6 cellular contexts compared by ENCODE assay signal in genomic region chr14:31259040-31259435, GRCh38. TPM values are rescaled to one million over a fixed set of nuclear protein-coding genes. Genes with fewer than 3 reads are reported as not detected.
DNase-seq lines count a peak whose midpoint lies in the region; ATAC-seq, FAIRE-seq and TF ChIP-seq lines count a peak whose summit lies in the region.
"Not testable (repeated sequence)": the region's sequence is repeated elsewhere in the genome, so short reads cannot be mapped to it uniquely, and the experiment has no call there.

No MANE protein-coding gene starts in this region.

- H3K4me1 ChIP-seq in HepG2 (ENCODE audit: insufficient read depth, low read length), result peaks cover 97% of the 10 kb centered on the region
- H3K4me1 ChIP-seq in liver (ENCODE audit: control insufficient read depth in 4 of 4, insufficient read depth in 4 of 4, low read length in 3 of 4), result peaks cover 11 to 46% (median 35%) of the 10 kb centered on the region in 4 donors
- peaks cover 2 to 54% (median 27%) of the 10 kb centered on the region in 4 donors for H3K4me1 ChIP-seq in right lobe of liver
- H3K4me1 ChIP-seq in thyroid gland, result peaks cover 43 to 48% of the 10 kb centered on the region in 2 donors

- peak overlapping the region; percentile 61 for H3K27ac ChIP-seq in VCaP
- peak overlapping the region; percentile 89 for H3K27ac ChIP-seq in HepG2 (ENCODE audit: extremely low read length, insufficient read depth, low read length)
- H3K27ac ChIP-seq in liver (ENCODE audit: low read depth in 1 of 2, low read length in 2 of 2), result peak overlapping the region; percentile 79
- H3K27ac ChIP-seq in right lobe of liver, result peak overlapping the region; percentile 14 to 89 (median 71)
- H3K27ac ChIP-seq in thyroid gland, result peak overlapping the region; percentile 28 to 96 (median 45)

- intact Hi-C loops in HepG2 (cut with micrococcal nuclease; ENCODE audit: unreplicated experiment); right lobe of liver (cut with DNase I); posterior vena cava (cut with DNase I); thyroid gland (cut with DNase I): not testable (repeated sequence)

- not testable (repeated sequence) for H3K36me3 ChIP-seq in HepG2 (replicated peaks in 1 of 2; ENCODE audit: control insufficient read depth in 1 of 2, insufficient read depth in 2 of 2, low read length in 2 of 2); liver (ENCODE audit: control insufficient read depth in 4 of 4, insufficient read depth in 3 of 4, low read depth in 1 of 4, low read length in 3 of 4); right lobe of liver; thyroid gland

- in situ Hi-C loops in HepG2 (cut with HindIII; ENCODE audit: extremely low pct_ligation_motif_present, low pct_unique_long_range_greater_than_20kb), result not testable (repeated sequence)

- TF ChIP-seq CTCF in VCaP (conservative IDR thresholded peaks at IDR 0.05); HepG2 (CRISPR knock-in tag; IDR thresholded peaks at IDR 0.05); liver (IDR thresholded peaks at IDR 0.05; ENCODE audit: low read depth, low read length, missing input control); right lobe of liver (IDR thresholded peaks at IDR 0.05); thyroid gland (IDR thresholded peaks at IDR 0.05): not testable (repeated sequence)

- H3K4me2 ChIP-seq in HepG2 (ENCODE audit: low read depth, low read length), result not testable (repeated sequence)

- not testable (repeated sequence) for TF ChIP-seq RAD21 in HepG2 (CRISPR knock-in tag; IDR thresholded peaks at IDR 0.05); liver (IDR thresholded peaks at IDR 0.05)

- DNase-seq in HepG2 (ENCODE audit: low spot score); right lobe of liver; thyroid gland: not testable (repeated sequence)
- peak; percentile 24 for DNase-seq in posterior vena cava (ENCODE audit: low spot score)

- H3K9me3 ChIP-seq in HepG2 (ENCODE audit: low read length); liver (ENCODE audit: control insufficient read depth in 4 of 4, low read length in 3 of 4); right lobe of liver; thyroid gland: not testable (repeated sequence)

- H3K79me2 ChIP-seq in HepG2 (ENCODE audit: insufficient read depth, low read length), result not testable (repeated sequence)

- FAIRE-seq in HepG2 (lab: Jason Lieb, UNC), result not testable (repeated sequence)

- H3K27me3 ChIP-seq in HepG2 (ENCODE audit: control insufficient read depth in 1 of 2, insufficient read depth in 2 of 2, low read length in 2 of 2); liver (ENCODE audit: control insufficient read depth in 4 of 4, insufficient read depth in 4 of 4, low read length in 3 of 4); right lobe of liver; thyroid gland: not testable (repeated sequence)

- CTCF ChIA-PET in HepG2 (lab: Yijun Ruan, JAX; ENCODE audit: low intra/inter-chr PET ratio, low total read pairs), result not testable (repeated sequence)

- not testable (repeated sequence) for ATAC-seq in HepG2, right lobe of liver

- not testable (repeated sequence) for H3K4me3 ChIP-seq in HepG2 (replicated peaks in 1 of 3; ENCODE audit: insufficient read depth in 1 of 3, low read depth in 2 of 3, low read length in 3 of 3); liver (ENCODE audit: low read depth in 1 of 3, low read length in 3 of 3); right lobe of liver; thyroid gland (replicated peaks in 1 of 3)

- peak overlapping the region; percentile 67; the same call in 1 of the 2 replicates for H3K9ac ChIP-seq in HepG2 (ENCODE audit: insufficient read depth, low read depth, low read length)
- not testable (repeated sequence) for H3K9ac ChIP-seq in liver (ENCODE audit: low read depth in 1 of 2, low read length in 2 of 2)

- not testable (repeated sequence) for H2AFZ ChIP-seq in HepG2 (ENCODE audit: low read length)

- not testable (repeated sequence) for H4K20me1 ChIP-seq in HepG2 (ENCODE audit: insufficient read depth, low read length)

- POLR2A ChIA-PET in HepG2 (lab: Yijun Ruan, JAX), result interaction anchor here (0.7 to 14.8 kb wide), 8 partner anchors 14 to 499 kb away, joined by 3 to 323 read pairs (median 9); partner anchors contain the start of genes HECTD1 and STRN3

- not testable (repeated sequence) for TF ChIP-seq EP300 in HepG2 (IDR thresholded peaks at IDR 0.05; ENCODE audit: low read depth in 2 of 2, low read length in 2 of 2); HepG2 (CRISPR knock-in tag; IDR thresholded peaks at IDR 0.05; ENCODE audit: borderline replicate concordance)

- WGBS in HepG2 (ENCODE audit: low lambda C conversion rate), result 91% methylated on average over 4 of the region's 4 CpGs
- 89% methylated on average over 4 of the region's 4 CpGs for WGBS in liver
- 73% methylated on average over 2 of the region's 4 CpGs for WGBS in right lobe of liver (ENCODE audit: insufficient coverage, low coverage, low lambda C conversion rate, missing lambda C conversion rate)
- 94 to 99% methylated on average over 4 of the region's 4 CpGs for WGBS in thyroid gland, 2 donors

- not testable (repeated sequence) for BruUV-seq in HepG2 (replicated peaks; lab: Mats Ljungman, UMichigan)

- not testable (repeated sequence) for TF ChIP-seq POLR2A in HepG2 (IDR thresholded peaks at IDR 0.05; ENCODE audit: insufficient read depth in 1 of 2, low read depth in 2 of 2, low read length in 2 of 2); right lobe of liver (IDR thresholded peaks at IDR 0.05); thyroid gland (IDR thresholded peaks at IDR 0.05)

RNA-seq across cellular contexts. Expression of gene HECTD1, which starts 51.4 kb away (rescaled TPM):
- total RNA-seq in HepG2 (2016; rRNA removed; fragmentation: Illumina TruSeq; extraction: Trizol) (560 and 761 TPM in 2 replicates), liver (100 to 1,000 TPM; 186 to 256 TPM), right lobe of liver (100 to 1,000 TPM in 5 of 6 experiments, 10 to 100 TPM in 1; 77.2 to 167 (median 119) TPM), posterior vena cava (100 to 1,000 TPM; 127 to 145 TPM), thyroid gland (100 to 1,000 TPM; 252 to 382 (median 289) TPM)
- total RNA-seq in HepG2 (2016; cell fraction: cytosol; rRNA removed; fragmentation: Illumina TruSeq; extraction: Trizol; ENCODE audit: low read depth), result 152 and 185 TPM in 2 replicates
- total RNA-seq in HepG2 (2016; cell fraction: insoluble cytoplasmic fraction; rRNA removed; fragmentation: Illumina TruSeq; extraction: Trizol), result 547 and 739 TPM in 2 replicates
- total RNA-seq in HepG2 (2016; cell fraction: membrane; rRNA removed; fragmentation: Illumina TruSeq; extraction: Trizol), result 193 and 217 TPM in 2 replicates
- total RNA-seq in HepG2 (2016; cell fraction: nucleus; rRNA removed; fragmentation: Illumina TruSeq; extraction: Trizol), result 529 and 592 TPM in 2 replicates
- polyA plus RNA-seq in HepG2 (2011; rRNA removed) (251 and 312 TPM in 2 replicates), liver (10 to 100 TPM; 46.8 to 49.3 TPM)
- polyA plus RNA-seq in HepG2 (2011; cell fraction: cytosol; rRNA removed), result 136 and 176 TPM in 2 replicates
- polyA plus RNA-seq in HepG2 (2011; cell fraction: nucleus; rRNA removed), result 261 and 311 TPM in 2 replicates
- 201 and 210 TPM in 2 replicates for polyA plus RNA-seq in HepG2 (2012)
- 18.3 and 18.5 TPM in 2 replicates for polyA plus RNA-seq in HepG2 (2016; cell fraction: cytosol; fragmentation: Illumina TruSeq; extraction: Trizol; ENCODE audit: low read depth)
- polyA plus RNA-seq in HepG2 (2016; cell fraction: insoluble cytoplasmic fraction; fragmentation: Illumina TruSeq; extraction: Trizol; ENCODE audit: low read depth), result 345 and 361 TPM in 2 replicates
- polyA plus RNA-seq in HepG2 (2016; cell fraction: membrane; fragmentation: Illumina TruSeq; extraction: Trizol; ENCODE audit: low read depth), result 42.8 and 42.9 TPM in 2 replicates
- 433 and 489 TPM in 2 replicates for polyA plus RNA-seq in HepG2 (2016; cell fraction: nucleus; fragmentation: Illumina TruSeq; extraction: Trizol; ENCODE audit: insufficient read depth, low read depth)
- 372 and 1,089 TPM in 2 replicates for polyA minus RNA-seq in HepG2 (2011; rRNA and poly(A)+ RNA removed; ENCODE audit: low replicate concordance)
- polyA minus RNA-seq in HepG2 (2011; cell fraction: cytosol; rRNA and poly(A)+ RNA removed), result 426 and 459 TPM in 2 replicates
- 772 and 919 TPM in 2 replicates for polyA minus RNA-seq in HepG2 (2011; cell fraction: nucleus; rRNA and poly(A)+ RNA removed)
